ENCODE assay signal across 1 cellular context in genomic region chr1:67908260-67908936, GRCh38.
TF ChIP-seq lines count a peak whose summit lies in the region.

No MANE protein-coding gene starts in this region.

TF ChIP-seq in K562, 482 proteins besides CTCF, POLR2A, EP300 and RAD21 (continued from another document):
- TF ChIP-seq CHD7 (IDR thresholded peaks at IDR 0.05; ENCODE audit: low read depth, low read length) (no peak), ATF6 (CRISPR knock-in tag; IDR thresholded peaks at IDR 0.05) (no peak), ZNF561 (CRISPR knock-in tag; conservative IDR thresholded peaks at IDR 0.05) (no peak), KLF16 (IDR thresholded peaks at IDR 0.05) (no peak), NCOA1 (IDR thresholded peaks at IDR 0.05; ENCODE audit: low read depth) (no peak), YY1 (IDR thresholded peaks at IDR 0.05; ENCODE audit: borderline replicate concordance in 1 of 3, control insufficient read depth in 1 of 3, extremely low read depth in 1 of 3, insufficient read depth in 3 of 3, insufficient read length in 1 of 3, insufficient replicate concordance in 2 of 3, low read depth in 1 of 3, low read length in 2 of 3) (no peak), ZNF75A (CRISPR knock-in tag; IDR thresholded peaks at IDR 0.05) (no peak), FOXM1 (IDR thresholded peaks at IDR 0.05; ENCODE audit: low read depth) (no peak), FOXM1 (CRISPR knock-in tag; IDR thresholded peaks at IDR 0.05; ENCODE audit: low read depth) (no peak), THRAP3 (IDR thresholded peaks at IDR 0.05; ENCODE audit: borderline replicate concordance) (no peak), ETV1 (tag; conservative IDR thresholded peaks at IDR 0.05; ENCODE audit: low read depth) (no peak), SIN3B (IDR thresholded peaks at IDR 0.05; ENCODE audit: low read depth) (no peak), ZNF507 (tag; conservative IDR thresholded peaks at IDR 0.05) (no peak), ARID4B (CRISPR knock-in tag; IDR thresholded peaks at IDR 0.05) (no peak), ZBTB34 (CRISPR knock-in tag; IDR thresholded peaks at IDR 0.05) (no peak)
